ENCODE assay signal across 8 cellular contexts in genomic region chr14:73785834-73786631, GRCh38.
DNase-seq lines count a peak whose midpoint lies in the region; ATAC-seq and TF ChIP-seq lines count a peak whose summit lies in the region.

No MANE protein-coding gene starts in this region.

- POLR2A ChIA-PET in T-cell (lab: Charles Lee): interaction anchor here (0.7 to 1.8 kb wide), 7 partner anchors 14 to 1473 kb away, joined by 3 to 6 read pairs (median 3); a partner anchor contains a TSS

- H3K27ac Mint-ChIP-seq in T-cell: peak overlapping the region; percentile 96

- H3K36me3 ChIP-seq in HUES6 (ENCODE audit: control insufficient read depth, insufficient read depth, low read length) (no peaks in the 10 kb centered on the region), psoas muscle (ENCODE audit: insufficient read depth in 1 of 2, low read depth in 1 of 2) (no peaks in the 10 kb centered on the region)

- H3K27ac ChIP-seq in HUES6 (ENCODE audit: low read depth, low read length): no peak overlapping the region
- peak overlapping the region; percentile 98 for H3K27ac ChIP-seq in right cardiac atrium (ENCODE audit: low read length)
- H3K27ac ChIP-seq in psoas muscle: peak overlapping the region; percentile 98

- WGBS in right cardiac atrium: under 1% methylated on average over 35 of the region's 35 CpGs
- 0 to 1% (median 0%) methylated on average over 35 of the region's 35 CpGs for WGBS in psoas muscle, 3 donors

- H3K4me3 Mint-ChIP-seq in T-cell: peak overlapping the region; percentile 95

- no peaks in the 10 kb centered on the region for H3K9me3 Mint-ChIP-seq in T-cell

- H3K4me3 ChIP-seq in GM12864 (ENCODE audit: low read depth, low read length) (peak overlapping the region; percentile 80), HUES6 (ENCODE audit: low read depth, low read length) (peak overlapping the region; percentile 73), right cardiac atrium (ENCODE audit: low read length) (peak overlapping the region; percentile 92), psoas muscle (peak overlapping the region; percentile 82)

- intact Hi-C loops in right cardiac atrium (cut with DNase I): loop anchor here in 2 of 4 donors (5.0 to 10.0 kb wide), 4 partner anchors 34 to 61 kb away; no protein-coding TSS in a partner anchor
- intact Hi-C loops in psoas muscle (cut with DNase I): loop anchor here (2.0 to 5.0 kb wide), 4 partner anchors 27 to 101 kb away; partner anchors contain the start of gene ZNF410 (in 1 of the 2)

- H3K9me3 ChIP-seq in HUES6 (ENCODE audit: control insufficient read depth, insufficient read depth, low read depth, low read length) (no peaks in the 10 kb centered on the region), right cardiac atrium (ENCODE audit: control insufficient read depth, low read length) (no peaks in the 10 kb centered on the region), psoas muscle (no peaks in the 10 kb centered on the region)

- H3K27me3 ChIP-seq in HUES6 (ENCODE audit: control insufficient read depth, insufficient read depth, low read length) (peaks cover 54% of the 10 kb centered on the region), right cardiac atrium (ENCODE audit: control insufficient read depth, insufficient read depth) (no peaks in the 10 kb centered on the region), psoas muscle (ENCODE audit: insufficient read depth in 3 of 3, low read length in 2 of 3) (no peaks in the 10 kb centered on the region)

- ATAC-seq in T-cell (replicated peaks in 1 of 4) (peak; percentile 59 to 65 (median 62)), right cardiac atrium (peak; percentile 78 to 79), psoas muscle (peak; percentile 77 to 89 (median 86)), HG02970 (IDR thresholded peaks at IDR 0.05; ENCODE audit: low FRiP score, unreplicated experiment) (no peak)

- CTCF ChIA-PET in T-cell (lab: Charles Lee): interaction anchor here (0.6 to 2.3 kb wide), 14 partner anchors 9 to 57 kb away, joined by 3 to 18 read pairs (median 6); a partner anchor contains a TSS

- H3K36me3 Mint-ChIP-seq in T-cell: no peaks in the 10 kb centered on the region

- peak; percentile 31 for TF ChIP-seq CTCF in GM12864 (IDR thresholded peaks at IDR 0.05; ENCODE audit: low read depth, low read length, missing control alignments)
- peak; percentile 28 for TF ChIP-seq CTCF in psoas muscle (IDR thresholded peaks at IDR 0.05)

- H3K9ac ChIP-seq in HUES6 (ENCODE audit: low read length): peak overlapping the region; percentile 79

- no peak for DNase-seq in GM12864 (ENCODE audit: low read depth)
- DNase-seq in T-cell: peak; percentile 34 to 70 (median 58)
- peak in 44 of 58 donors; percentile 14 to 75 (median 42) for DNase-seq in anterior cingulate cortex (lab: John Stamatoyannopoulos, UW)
- DNase-seq in right cardiac atrium: peak; percentile 77 to 89 (median 88)
- peak; percentile 80 to 91 for DNase-seq in psoas muscle
- DNase-seq in OCI-M2 (lab: John Stamatoyannopoulos, UW; ENCODE audit: unreplicated experiment): no peak

- H3K4me1 Mint-ChIP-seq in T-cell: peaks cover 65 to 71% (median 68%) of the 10 kb centered on the region in 3 donors

- peaks cover 41% of the 10 kb centered on the region for H3K4me1 ChIP-seq in HUES6 (ENCODE audit: control insufficient read depth, insufficient read depth, low read length)
- peaks cover 33% of the 10 kb centered on the region for H3K4me1 ChIP-seq in right cardiac atrium (ENCODE audit: control insufficient read depth, insufficient read depth, low read length)
- peaks cover 71% of the 10 kb centered on the region for H3K4me1 ChIP-seq in psoas muscle

- H3K27me3 Mint-ChIP-seq in T-cell: no peaks in the 10 kb centered on the region

Comparison
In these comparisons a context has a peak if more than half of its experiments do, and no peak if none do; other contexts are left out.
1. DNase-seq: peak in T-cell (34 of 34), anterior cingulate cortex (44 of 58), right cardiac atrium (3 of 3) and psoas muscle (2 of 2); none in GM12864 (single experiment) and OCI-M2 (single experiment).
2. Peak in every context shown above with its lines, with median percentiles within 50 percentile points of each other: H3K4me3 ChIP-seq.